Comparison of ENCODE assay signal across 8 cellular contexts in genomic region chr16:2968368-2968737, GRCh38. TPM values are rescaled to one million over a fixed set of nuclear protein-coding genes. Genes with fewer than 3 reads are reported as not detected.
A peak's percentile ranks its signal among the peaks of the same experiment; 100 is the strongest.
DNase-seq lines count a peak whose midpoint lies in the region; ATAC-seq and TF ChIP-seq lines count a peak whose summit lies in the region.

No MANE protein-coding gene starts in this region.

- no peak for DNase-seq in stimulated activated naive CD8-positive, alpha-beta T cell treated with anti-CD3 and anti-CD28 coated beads, Interleukin-15, Interleukin-2, amounts not matched to agents 100 U/mL and 50 U/mL, for 24 hours
- DNase-seq in T-cell = no peak
- DNase-seq in left lung = no peak
- DNase-seq in Kasumi-1 (lab: John Stamatoyannopoulos, UW) = no peak
- DNase-seq in AG08396 (ENCODE audit: low spot score) = no peak
- no peak for DNase-seq in cerebellar cortex (ENCODE audit: low spot score)

- H3K36me3 ChIP-seq in left lung = peaks cover 0 to 7% of the 10 kb centered on the region in 2 donors

- H3K4me3 Mint-ChIP-seq in stimulated activated naive CD8-positive, alpha-beta T cell treated with anti-CD3 and anti-CD28 coated beads, Interleukin-15, Interleukin-2, amounts not matched to agents 100 ng/mL and 50 ng/mL, for 24 hours = peak overlapping the region; percentile 74
- peak overlapping the region; percentile 63 to 77 (median 73) for H3K4me3 Mint-ChIP-seq in T-cell

- H3K4me3 ChIP-seq in left lung = peak overlapping the region; percentile 72 to 80

- peaks cover 53 to 54% of the 10 kb centered on the region in 2 donors for H3K27me3 ChIP-seq in left lung

- ATAC-seq in stimulated activated naive CD8-positive, alpha-beta T cell treated with anti-CD3 and anti-CD28 coated beads, Interleukin-15, Interleukin-2, amounts not matched to agents 100 U/mL and 50 U/mL, for 24 hours = no peak
- ATAC-seq in T-cell (replicated peaks in 1 of 4) = no peak
- ATAC-seq in left lung = no peak
- no peak for ATAC-seq in GM18870 (IDR thresholded peaks at IDR 0.05; ENCODE audit: unreplicated experiment)

- H3K27me3 Mint-ChIP-seq in stimulated activated naive CD8-positive, alpha-beta T cell treated with anti-CD3 and anti-CD28 coated beads, Interleukin-15, Interleukin-2, amounts not matched to agents 100 ng/mL and 50 ng/mL, for 24 hours = peaks cover 14% of the 10 kb centered on the region
- H3K27me3 Mint-ChIP-seq in T-cell = peaks cover 16 to 34% of the 10 kb centered on the region in 2 donors

- TF ChIP-seq CTCF in left lung (IDR thresholded peaks at IDR 0.05) = no peak

- H3K4me1 Mint-ChIP-seq in stimulated activated naive CD8-positive, alpha-beta T cell treated with anti-CD3 and anti-CD28 coated beads, Interleukin-15, Interleukin-2, amounts not matched to agents 100 ng/mL and 50 ng/mL, for 24 hours (ENCODE audit: low read depth) = peaks cover 37% of the 10 kb centered on the region
- peaks cover 19 to 35% (median 19%) of the 10 kb centered on the region in 3 donors for H3K4me1 Mint-ChIP-seq in T-cell

- H3K9me3 ChIP-seq in left lung = no peaks in the 10 kb centered on the region

- CTCF ChIA-PET in T-cell (lab: Charles Lee) = no interaction called here

- intact Hi-C loops in left lung (cut with DNase I) = no loop called here

- peaks cover 15% of the 10 kb centered on the region for H3K36me3 Mint-ChIP-seq in stimulated activated naive CD8-positive, alpha-beta T cell treated with anti-CD3 and anti-CD28 coated beads, Interleukin-15, Interleukin-2, amounts not matched to agents 100 ng/mL and 50 ng/mL, for 24 hours (ENCODE audit: low read depth)
- no peaks in the 10 kb centered on the region for H3K36me3 Mint-ChIP-seq in T-cell

- POLR2A ChIA-PET in T-cell (lab: Charles Lee) = interaction anchor here in 1 of 2 donors (0.5 kb wide), 1 partner anchor 12 kb away, joined by 4 read pairs; no protein-coding TSS in a partner anchor

- no peak overlapping the region for H3K27ac Mint-ChIP-seq in stimulated activated naive CD8-positive, alpha-beta T cell treated with anti-CD3 and anti-CD28 coated beads, Interleukin-15, Interleukin-2, amounts not matched to agents 100 ng/mL and 50 ng/mL, for 24 hours
- H3K27ac Mint-ChIP-seq in T-cell = no peak overlapping the region

- H3K9me3 Mint-ChIP-seq in stimulated activated naive CD8-positive, alpha-beta T cell treated with anti-CD3 and anti-CD28 coated beads, Interleukin-15, Interleukin-2, amounts not matched to agents 100 ng/mL and 50 ng/mL, for 24 hours = no peaks in the 10 kb centered on the region
- no peaks in the 10 kb centered on the region for H3K9me3 Mint-ChIP-seq in T-cell

- H3K4me1 ChIP-seq in left lung = peaks cover 19 to 74% of the 10 kb centered on the region in 2 donors

- H3K27ac ChIP-seq in left lung = no peak overlapping the region

RNA-seq across cellular contexts. Expression of gene PAQR4, which starts 0.8 kb away (rescaled TPM):
- total RNA-seq in T-cell = 1 to 10 TPM; 1.9 to 3.3 (median 3.1) TPM
- 10 to 100 TPM; 17.2 to 20.1 TPM for total RNA-seq in left lung

RNA-seq across cellular contexts. Expression of gene KREMEN2, which starts 4.3 kb away (rescaled TPM):
- under 1 TPM in 1 of 5 donors, not detected in 4; 0.15 TPM for total RNA-seq in T-cell
- total RNA-seq in left lung = not detected

RNA-seq across cellular contexts. Expression of gene PKMYT1, which starts 11.9 kb away (rescaled TPM):
- total RNA-seq in T-cell (1 to 10 TPM; 1.3 to 3.1 (median 1.7) TPM), left lung (10 to 100 TPM; 13.9 to 14.3 TPM)

RNA-seq across cellular contexts. Expression of gene CLDN9, which starts 44.4 kb away (rescaled TPM):
- total RNA-seq in T-cell (under 1 TPM in 1 of 5 donors, not detected in 4; 0.16 TPM), left lung (1 to 10 TPM in 1 of 2 donors, under 1 TPM in 1; 0.85 to 2.2 TPM)

RNA-seq across cellular contexts. Expression of gene CLDN6, which starts 49.6 kb away (rescaled TPM):
- 1 to 10 TPM in 1 of 5 donors, under 1 TPM in 2, not detected in 2; 0.30 to 1.1 (median 0.85) TPM for total RNA-seq in T-cell
- 1 to 10 TPM in 1 of 2 donors, not detected in 1; 2.3 TPM for total RNA-seq in left lung

Comparison
In these comparisons a context has a peak if more than half of its experiments do, and no peak if none do; other contexts are left out.
1. RNA of gene PAQR4, which starts 0.8 kb away (total RNA-seq): 17.2 to 20.1 TPM in left lung; 1.9 to 3.3 TPM in T-cell; every median in the first group is over 4 times any median in the second.